1 cellular context compared by ENCODE assay signal in genomic region chr6:160520043-160520904, GRCh38.
TF ChIP-seq lines count a peak whose summit lies in the region.

No MANE protein-coding gene starts in this region.

TF ChIP-seq in HepG2, 621 proteins besides CTCF, POLR2A, EP300 and RAD21 (continued from another document and continues in another):
- TF ChIP-seq ARID3A (IDR thresholded peaks at IDR 0.05; ENCODE audit: low read depth, low read length): no peak
- TF ChIP-seq ZNF256 (CRISPR knock-in tag; conservative IDR thresholded peaks at IDR 0.05): no peak
- TF ChIP-seq SALL1 (CRISPR knock-in tag; IDR thresholded peaks at IDR 0.05): peak; percentile 67
- no peak for TF ChIP-seq ZNF260 (CRISPR knock-in tag; IDR thresholded peaks at IDR 0.05; ENCODE audit: borderline replicate concordance, low read depth)
- no peak for TF ChIP-seq CBX5 (CRISPR knock-in tag; IDR thresholded peaks at IDR 0.05; ENCODE audit: borderline replicate concordance)
- peak; percentile 32; the same call in 1 of the 2 replicates for TF ChIP-seq ZNF598 (CRISPR knock-in tag; IDR thresholded peaks at IDR 0.05; ENCODE audit: borderline replicate concordance)
- TF ChIP-seq, protein P1, sequence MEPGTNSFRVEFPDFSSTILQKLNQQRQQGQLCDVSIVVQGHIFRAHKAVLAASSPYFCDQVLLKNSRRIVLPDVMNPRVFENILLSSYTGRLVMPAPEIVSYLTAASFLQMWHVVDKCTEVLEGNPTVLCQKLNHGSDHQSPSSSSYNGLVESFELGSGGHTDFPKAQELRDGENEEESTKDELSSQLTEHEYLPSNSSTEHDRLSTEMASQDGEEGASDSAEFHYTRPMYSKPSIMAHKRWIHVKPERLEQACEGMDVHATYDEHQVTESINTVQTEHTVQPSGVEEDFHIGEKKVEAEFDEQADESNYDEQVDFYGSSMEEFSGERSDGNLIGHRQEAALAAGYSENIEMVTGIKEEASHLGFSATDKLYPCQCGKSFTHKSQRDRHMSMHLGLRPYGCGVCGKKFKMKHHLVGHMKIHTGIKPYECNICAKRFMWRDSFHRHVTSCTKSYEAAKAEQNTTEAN (CRISPR knock-in tag; conservative IDR thresholded peaks at IDR 0.05): no peak
- peak; percentile 68; the same call in 1 of the 2 replicates for TF ChIP-seq ZNF605 (CRISPR knock-in tag; IDR thresholded peaks at IDR 0.05)
- TF ChIP-seq ZNF225 (CRISPR knock-in tag; IDR thresholded peaks at IDR 0.05): peak; percentile 81; the same call in 1 of the 2 replicates
- no peak for TF ChIP-seq MXI1 (IDR thresholded peaks at IDR 0.05; ENCODE audit: borderline replicate concordance, low read depth, low read length)
- 0 out of 2 replicates have a peak, but pooled peaks have one; percentile 8 for TF ChIP-seq ATF7-NPFF (CRISPR knock-in tag; IDR thresholded peaks at IDR 0.05; ENCODE audit: low read depth)
- no peak for TF ChIP-seq ZBTB38 (CRISPR knock-in tag; IDR thresholded peaks at IDR 0.05)
- 0 out of 2 replicates have a peak, but pooled peaks have one; percentile 6 for TF ChIP-seq ZNF589 (CRISPR knock-in tag; conservative IDR thresholded peaks at IDR 0.05)
- no peak for TF ChIP-seq ARHGAP35 (CRISPR knock-in tag; IDR thresholded peaks at IDR 0.05; ENCODE audit: borderline replicate concordance)
- no peak for TF ChIP-seq ZNF570 (CRISPR knock-in tag; IDR thresholded peaks at IDR 0.05; ENCODE audit: borderline replicate concordance)
- no peak for TF ChIP-seq ZBTB34 (CRISPR knock-in tag; IDR thresholded peaks at IDR 0.05)
- no peak for TF ChIP-seq CSRNP1 (CRISPR knock-in tag; IDR thresholded peaks at IDR 0.05)
- no peak for TF ChIP-seq ZNF614 (CRISPR knock-in tag; IDR thresholded peaks at IDR 0.05; ENCODE audit: borderline replicate concordance)
- TF ChIP-seq CHD2 (IDR thresholded peaks at IDR 0.05; ENCODE audit: low read depth, low read length): no peak
- TF ChIP-seq ATAD3A (CRISPR knock-in tag; IDR thresholded peaks at IDR 0.05): no peak
- TF ChIP-seq, protein P2, sequence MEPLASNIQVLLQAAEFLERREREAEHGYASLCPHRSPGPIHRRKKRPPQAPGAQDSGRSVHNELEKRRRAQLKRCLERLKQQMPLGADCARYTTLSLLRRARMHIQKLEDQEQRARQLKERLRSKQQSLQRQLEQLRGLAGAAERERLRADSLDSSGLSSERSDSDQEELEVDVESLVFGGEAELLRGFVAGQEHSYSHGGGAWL (CRISPR knock-in tag; IDR thresholded peaks at IDR 0.05): no peak
- TF ChIP-seq ZNF839 (CRISPR knock-in tag; IDR thresholded peaks at IDR 0.05; ENCODE audit: borderline replicate concordance): 0 out of 2 replicates have a peak, but pooled peaks have one; percentile 43
- TF ChIP-seq HMG20A (CRISPR knock-in tag; IDR thresholded peaks at IDR 0.05; ENCODE audit: borderline replicate concordance): no peak
- TF ChIP-seq TCF7L2 (IDR thresholded peaks at IDR 0.05; ENCODE audit: low read depth, low read length): no peak
- no peak for TF ChIP-seq RELA (CRISPR knock-in tag; IDR thresholded peaks at IDR 0.05)
- 0 out of 2 replicates have a peak, but pooled peaks have one; percentile 44 for TF ChIP-seq NFATC3 (CRISPR knock-in tag; IDR thresholded peaks at IDR 0.05)
- TF ChIP-seq ZFP62 (CRISPR knock-in tag; IDR thresholded peaks at IDR 0.05): no peak
- TF ChIP-seq TEAD3 (CRISPR knock-in tag; optimal IDR thresholded peaks at IDR 0.05; ENCODE audit: borderline replicate concordance): peak; percentile 48
- TF ChIP-seq ZNF597 (CRISPR knock-in tag; IDR thresholded peaks at IDR 0.05): no peak
- peak; percentile 15; the same call in 1 of the 2 replicates for TF ChIP-seq SAFB2 (CRISPR knock-in tag; IDR thresholded peaks at IDR 0.05; ENCODE audit: borderline replicate concordance, low read depth)
- peak; percentile 43; the same call in 1 of the 2 replicates for TF ChIP-seq ZNF768 (CRISPR knock-in tag; IDR thresholded peaks at IDR 0.05)
- TF ChIP-seq, protein P3, sequence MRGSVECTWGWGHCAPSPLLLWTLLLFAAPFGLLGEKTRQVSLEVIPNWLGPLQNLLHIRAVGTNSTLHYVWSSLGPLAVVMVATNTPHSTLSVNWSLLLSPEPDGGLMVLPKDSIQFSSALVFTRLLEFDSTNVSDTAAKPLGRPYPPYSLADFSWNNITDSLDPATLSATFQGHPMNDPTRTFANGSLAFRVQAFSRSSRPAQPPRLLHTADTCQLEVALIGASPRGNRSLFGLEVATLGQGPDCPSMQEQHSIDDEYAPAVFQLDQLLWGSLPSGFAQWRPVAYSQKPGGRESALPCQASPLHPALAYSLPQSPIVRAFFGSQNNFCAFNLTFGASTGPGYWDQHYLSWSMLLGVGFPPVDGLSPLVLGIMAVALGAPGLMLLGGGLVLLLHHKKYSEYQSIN (CRISPR knock-in tag; IDR thresholded peaks at IDR 0.05; ENCODE audit: borderline replicate concordance): no peak
- peak; percentile 79 for TF ChIP-seq ZNF687 (CRISPR knock-in tag; IDR thresholded peaks at IDR 0.05)
- peak; percentile 38; the same call in 1 of the 2 replicates for TF ChIP-seq ZKSCAN1 (IDR thresholded peaks at IDR 0.05; ENCODE audit: low read length)
- TF ChIP-seq, protein P4, sequence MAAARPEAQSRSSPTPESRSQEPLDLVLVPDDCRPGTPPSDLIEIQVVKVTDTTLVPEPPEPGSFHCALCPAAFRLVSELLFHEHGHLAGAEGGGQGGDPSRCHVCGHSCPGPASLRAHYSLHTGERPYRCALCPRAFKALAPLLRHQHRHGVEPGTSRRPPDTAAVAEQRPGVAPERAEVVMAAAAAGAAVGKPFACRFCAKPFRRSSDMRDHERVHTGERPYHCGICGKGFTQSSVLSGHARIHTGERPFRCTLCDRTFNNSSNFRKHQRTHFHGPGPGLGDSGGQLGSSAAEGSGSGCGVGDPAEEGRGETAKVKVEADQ (CRISPR knock-in tag; IDR thresholded peaks at IDR 0.05; ENCODE audit: borderline replicate concordance): peak; percentile 49; the same call in 1 of the 2 replicates
- no peak for TF ChIP-seq SOX5 (CRISPR knock-in tag; IDR thresholded peaks at IDR 0.05; ENCODE audit: borderline replicate concordance)
- no peak for TF ChIP-seq HCFC1 (IDR thresholded peaks at IDR 0.05; ENCODE audit: low read depth, low read length)
- TF ChIP-seq ZNF670 (CRISPR knock-in tag; IDR thresholded peaks at IDR 0.05; ENCODE audit: borderline replicate concordance): peak; percentile 64; the same call in 1 of the 2 replicates
- TF ChIP-seq ZNF460 (CRISPR knock-in tag; IDR thresholded peaks at IDR 0.05; ENCODE audit: borderline replicate concordance): no peak
- no peak for TF ChIP-seq NCOA5 (CRISPR knock-in tag; IDR thresholded peaks at IDR 0.05)
- no peak for TF ChIP-seq NR2C2 (CRISPR knock-in tag; IDR thresholded peaks at IDR 0.05; ENCODE audit: borderline replicate concordance)
- no peak for TF ChIP-seq NR2F1 (CRISPR knock-in tag; IDR thresholded peaks at IDR 0.05)
- TF ChIP-seq, protein P5, sequence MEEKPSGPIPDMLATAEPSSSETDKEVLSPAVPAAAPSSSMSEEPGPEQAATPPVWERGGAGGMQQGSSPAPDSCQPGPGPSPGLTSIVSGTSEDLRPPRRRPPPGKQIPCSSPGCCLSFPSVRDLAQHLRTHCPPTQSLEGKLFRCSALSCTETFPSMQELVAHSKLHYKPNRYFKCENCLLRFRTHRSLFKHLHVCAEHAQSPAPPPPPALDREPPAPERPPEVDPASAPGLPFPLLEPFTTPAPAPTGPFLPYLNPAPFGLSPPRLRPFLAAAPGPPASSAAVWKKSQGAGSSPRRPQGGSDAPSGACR (CRISPR knock-in tag; IDR thresholded peaks at IDR 0.05): peak; percentile 63; the same call in 1 of the 2 replicates
- TF ChIP-seq SPEN (CRISPR knock-in tag; IDR thresholded peaks at IDR 0.05; ENCODE audit: low read depth): no peak
- no peak; the same call in 1 of the 2 replicates for TF ChIP-seq SALL2 (CRISPR knock-in tag; IDR thresholded peaks at IDR 0.05)
- no peak for TF ChIP-seq ZNF780A (CRISPR knock-in tag; IDR thresholded peaks at IDR 0.05)
- TF ChIP-seq SP4 (CRISPR knock-in tag; IDR thresholded peaks at IDR 0.05): peak; percentile 1; the same call in 1 of the 2 replicates
- TF ChIP-seq ZNF563 (CRISPR knock-in tag; IDR thresholded peaks at IDR 0.05): peak; percentile 74; the same call in 1 of the 2 replicates
- TF ChIP-seq MAFK (conservative IDR thresholded peaks at IDR 0.05 in 1 of 2, IDR thresholded peaks at IDR 0.05 in 1 of 2; ENCODE audit: low read length in 2 of 2): no peak
- TF ChIP-seq ZNF296 (CRISPR knock-in tag; conservative IDR thresholded peaks at IDR 0.05): no peak
- peak; percentile 61; the same call in 1 of the 2 replicates for TF ChIP-seq ETV6 (CRISPR knock-in tag; conservative IDR thresholded peaks at IDR 0.05)
- peak; percentile 80; the same call in 1 of the 2 replicates for TF ChIP-seq ZFP82 (CRISPR knock-in tag; IDR thresholded peaks at IDR 0.05; ENCODE audit: borderline replicate concordance)
- TF ChIP-seq, protein P6, sequence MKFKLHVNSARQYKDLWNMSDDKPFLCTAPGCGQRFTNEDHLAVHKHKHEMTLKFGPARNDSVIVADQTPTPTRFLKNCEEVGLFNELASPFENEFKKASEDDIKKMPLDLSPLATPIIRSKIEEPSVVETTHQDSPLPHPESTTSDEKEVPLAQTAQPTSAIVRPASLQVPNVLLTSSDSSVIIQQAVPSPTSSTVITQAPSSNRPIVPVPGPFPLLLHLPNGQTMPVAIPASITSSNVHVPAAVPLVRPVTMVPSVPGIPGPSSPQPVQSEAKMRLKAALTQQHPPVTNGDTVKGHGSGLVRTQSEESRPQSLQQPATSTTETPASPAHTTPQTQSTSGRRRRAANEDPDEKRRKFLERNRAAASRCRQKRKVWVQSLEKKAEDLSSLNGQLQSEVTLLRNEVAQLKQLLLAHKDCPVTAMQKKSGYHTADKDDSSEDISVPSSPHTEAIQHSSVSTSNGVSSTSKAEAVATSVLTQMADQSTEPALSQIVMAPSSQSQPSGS (CRISPR knock-in tag; IDR thresholded peaks at IDR 0.05): no peak
- TF ChIP-seq ZNF737 (CRISPR knock-in tag; IDR thresholded peaks at IDR 0.05; ENCODE audit: borderline replicate concordance): no peak
